Comparison of ENCODE assay signal across 20 cellular contexts in the genomic region with DNA sequence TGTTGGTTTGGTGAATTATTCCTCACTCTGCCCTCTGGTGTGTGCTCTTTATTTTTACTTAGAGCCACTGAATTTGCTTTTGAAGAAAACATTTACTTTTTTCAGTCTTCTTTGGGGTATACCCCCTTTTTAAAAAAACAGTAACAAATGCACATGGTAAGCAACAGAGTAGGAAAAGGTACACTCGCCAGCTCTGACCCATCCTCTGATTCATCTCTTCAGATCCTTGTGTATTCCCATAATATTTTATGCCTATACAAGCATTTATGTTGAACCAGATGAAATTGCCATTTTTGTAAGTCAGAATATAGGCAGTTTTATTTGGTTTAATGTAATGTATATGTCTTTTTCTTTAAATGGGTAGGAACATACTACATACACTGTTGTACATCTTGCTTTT. TPM values are rescaled to one million over a fixed set of nuclear protein-coding genes. Genes with fewer than 3 reads are reported as not detected.
DNase-seq lines count a peak whose midpoint lies in the region; ATAC-seq and TF ChIP-seq lines count a peak whose summit lies in the region.
"Had no signal": no experiment of that assay in that cellular context is flagged by ENCODE, and none has a peak within 500 bp of the region (broad histone marks: within the 10 kb centered on the region; RNA-seq: fewer than 3 reads in every experiment).

No MANE protein-coding gene starts in this region.

- H3K36me3 ChIP-seq in RWPE2 (ENCODE audit: low read depth) (peaks cover 26% of the 10 kb centered on the region), adrenal gland (replicated peaks in 1 of 2) (peaks cover 0 to 33% of the 10 kb centered on the region in 2 donors)

- H3K36me3 Mint-ChIP-seq in HFFc6 (ENCODE audit: low read depth), result peaks cover 23% of the 10 kb centered on the region
- no peaks in the 10 kb centered on the region for H3K36me3 Mint-ChIP-seq in natural killer cell

- H3K4me3 ChIP-seq in RWPE2 (ENCODE audit: severe bottlenecking) (no peak overlapping the region), epithelial cell of esophagus (ENCODE audit: low read length) (no peak overlapping the region), adrenal gland (no peak overlapping the region)
- H3K4me3 ChIP-seq: K562 had no signal

- intact Hi-C loops in adrenal gland (cut with DNase I) (no loop called here), natural killer cell (cut with micrococcal nuclease) (no loop called here)

- no peaks in the 10 kb centered on the region for H3K9me3 Mint-ChIP-seq in HFFc6
- H3K9me3 Mint-ChIP-seq in natural killer cell, result no peaks in the 10 kb centered on the region

- H3K4me3 Mint-ChIP-seq in HFFc6, result no peak overlapping the region
- H3K4me3 Mint-ChIP-seq in natural killer cell, result no peak overlapping the region

- H3K27me3 ChIP-seq in RWPE2 (ENCODE audit: insufficient read depth, poor library complexity, severe bottlenecking) (no peaks in the 10 kb centered on the region), adrenal gland (no peaks in the 10 kb centered on the region)

- H3K27ac Mint-ChIP-seq in HFFc6 (no peak overlapping the region), natural killer cell (no peak overlapping the region)

- peaks cover 49% of the 10 kb centered on the region for H3K4me1 Mint-ChIP-seq in HFFc6 (ENCODE audit: low read depth)
- peaks cover 0 to 6% of the 10 kb centered on the region in 2 donors for H3K4me1 Mint-ChIP-seq in natural killer cell

- no peak for TF ChIP-seq CTCF in HFFc6 (IDR thresholded peaks at IDR 0.05)
- TF ChIP-seq CTCF in RWPE2 (IDR thresholded peaks at IDR 0.05; ENCODE audit: poor library complexity, severe bottlenecking), result no peak
- no peak for TF ChIP-seq CTCF in epithelial cell of esophagus (IDR thresholded peaks at IDR 0.05; ENCODE audit: insufficient read depth, low read depth, low read length, missing control alignments)
- TF ChIP-seq CTCF in adrenal gland (IDR thresholded peaks at IDR 0.05), result no peak
- no peak for TF ChIP-seq CTCF in natural killer cell (IDR thresholded peaks at IDR 0.05)

- peaks cover 23% of the 10 kb centered on the region for H3K4me1 ChIP-seq in RWPE2 (ENCODE audit: insufficient read depth, poor library complexity, severe bottlenecking)
- no peaks in the 10 kb centered on the region for H3K4me1 ChIP-seq in adrenal gland (replicated peaks in 1 of 2)

- no peaks in the 10 kb centered on the region for H3K9me3 ChIP-seq in RWPE2 (ENCODE audit: severe bottlenecking)
- H3K9me3 ChIP-seq in adrenal gland (replicated peaks in 1 of 3), result no peaks in the 10 kb centered on the region

- 80 to 94% (median 84%) methylated on average over 1 of the region's 1 CpG for WGBS in adrenal gland, 4 donors

- DNase-seq in HFFc6, result peak; percentile 4
- DNase-seq in RWPE2 (ENCODE audit: low spot score), result no peak
- peak; percentile 45 for DNase-seq in epithelial cell of esophagus (ENCODE audit: low read depth)
- peak; percentile 25 for DNase-seq in iris pigment epithelial cell (ENCODE audit: low read depth)
- no peak for DNase-seq in adrenal gland
- no peak for DNase-seq in natural killer cell
- DNase-seq: C1 segment of cervical spinal cord, DMS79, HCEC 1CT, NCI-H1417, NCI-H187, NCI-H2107, NCI-H510A treated with DMSO at 0.1 percent for 48 hours, NCI-H82, OCI-M1, RPMI8226, SIG-M5 had no signal

- TF ChIP-seq POLR2A in adrenal gland (IDR thresholded peaks at IDR 0.05), result no peak

- ATAC-seq in RWPE2 (ENCODE audit: low read depth) (peak; percentile 48; the same call in 2 of the 3 replicates), HG03139 (IDR thresholded peaks at IDR 0.05; ENCODE audit: unreplicated experiment) (no peak), natural killer cell (no peak), GM21529 (IDR thresholded peaks at IDR 0.05; ENCODE audit: unreplicated experiment) (no peak)
- ATAC-seq: K562 had no signal

- no peaks in the 10 kb centered on the region for H3K27me3 Mint-ChIP-seq in HFFc6 (ENCODE audit: insufficient read depth)
- no peaks in the 10 kb centered on the region for H3K27me3 Mint-ChIP-seq in natural killer cell (ENCODE audit: low read depth in 2 of 2)

- H3K27ac ChIP-seq in RWPE2 (ENCODE audit: poor library complexity, severe bottlenecking) (no peak overlapping the region), adrenal gland (no peak overlapping the region)

RNA-seq across cellular contexts. Expression of a gene that starts 28.3 kb away (rescaled TPM):
- total RNA-seq in HFFc6 (2021; fragmentation: NEBNext Ultra II Directional; extraction: Animal tissue kit (Norgen Biotek cat#: 25700)), result 100 to 1,000 TPM; 123 to 173 (median 134) TPM
- 100 to 1,000 TPM in 7 of 8 donors, 10 to 100 TPM in 1; 96.8 to 220 (median 143) TPM for total RNA-seq in adrenal gland
- polyA plus RNA-seq in adrenal gland, result 100 to 1,000 TPM in 1 of 3 donors, 10 to 100 TPM in 2; 37.9 to 109 (median 53.6) TPM
- 10 to 100 TPM; 83.1 to 97.4 (median 88.3) TPM for total RNA-seq in natural killer cell

RNA-seq across cellular contexts. Expression of a gene that starts 28.5 kb away (rescaled TPM):
- total RNA-seq in HFFc6 (2021; fragmentation: NEBNext Ultra II Directional; extraction: Animal tissue kit (Norgen Biotek cat#: 25700)), result 10 to 100 TPM; 24.8 to 33.8 (median 31.1) TPM
- total RNA-seq in adrenal gland (10 to 100 TPM in 7 of 8 donors, 1 to 10 TPM in 1; 7.3 to 67.3 (median 49.4) TPM), natural killer cell (10 to 100 TPM in 1 of 3 donors, 1 to 10 TPM in 2; 6.5 to 10.4 (median 8.5) TPM)
- 100 to 1,000 TPM in 1 of 3 donors, 10 to 100 TPM in 2; 23.2 to 236 (median 33.9) TPM for polyA plus RNA-seq in adrenal gland

Comparison
In these comparisons a context has a peak if more than half of its experiments do, and no peak if none do; other contexts are left out.
1. DNase-seq: peak in HFFc6 (single experiment), epithelial cell of esophagus (single experiment) and iris pigment epithelial cell (single experiment); none in RWPE2 (single experiment), adrenal gland (0 of 7) and natural killer cell (single experiment).